Comparison of ENCODE assay signal across 24 cellular contexts in the genomic region with DNA sequence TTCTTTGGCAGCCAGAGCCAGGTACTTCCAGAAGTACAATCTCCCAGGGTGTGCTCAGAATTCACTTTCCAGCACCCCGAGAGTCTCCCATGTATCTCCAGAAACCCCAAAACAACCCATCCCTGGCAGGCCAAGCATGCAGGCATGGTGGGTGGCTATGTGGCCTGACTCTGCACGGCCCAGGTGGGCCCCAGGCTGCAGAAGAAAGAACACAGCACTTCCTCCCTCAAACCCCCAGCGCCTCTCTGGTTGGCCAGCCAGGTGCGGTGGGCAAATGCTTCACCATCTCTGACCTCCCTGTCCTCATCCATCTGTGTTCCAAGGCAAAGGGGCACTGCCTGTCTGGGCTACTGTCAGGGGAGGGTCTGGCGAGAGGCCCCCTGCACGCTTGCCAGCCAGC.
DNase-seq lines count a peak whose midpoint lies in the region; ATAC-seq, FAIRE-seq and TF ChIP-seq lines count a peak whose summit lies in the region.
"Had no signal": no experiment of that assay in that cellular context is flagged by ENCODE, and none has a peak within 500 bp of the region (broad histone marks: within the 10 kb centered on the region; RNA-seq: fewer than 3 reads in every experiment).

No MANE protein-coding gene starts in this region.

- peaks cover 0 to 11% (median 0%) of the 10 kb centered on the region in 11 experiments; a peak in 2 of 22 replicates for H4K20me1 ChIP-seq in BLaER1 treated with 17β-estradiol and CSF1 and Interleukin-3, amounts not matched to agents 10 nM and 100 nM
- H4K20me1 ChIP-seq in MM.1S (ENCODE audit: insufficient read depth, low read length), result no peaks in the 10 kb centered on the region

- H3K4me1 ChIP-seq in BLaER1 treated with 17β-estradiol and CSF1 and Interleukin-3, amounts not matched to agents 10 nM and 100 nM, result peaks cover 67 to 98% (median 96%) of the 10 kb centered on the region in 10 experiments
- H3K4me1 ChIP-seq in MM.1S (ENCODE audit: low read length), result peaks cover 26% of the 10 kb centered on the region

- peaks cover 0 to 16% (median 6%) of the 10 kb centered on the region in 3 donors for H3K27me3 Mint-ChIP-seq in naive B cell
- H3K27me3 Mint-ChIP-seq in stimulated activated memory B cell treated with anti-CD40 and anti-IgM and Interleukin-4, amounts not matched to agents 10 μg/mL and 1 μg/mL and 100 μg/mL, for 72 hours, result peaks cover 11% of the 10 kb centered on the region

- FAIRE-seq in frontal cortex (lab: Jason Lieb, UNC), result no peak
- FAIRE-seq: G401.6, GM12892, HepG2, K562 had no signal

- DNase-seq in MM.1S (no peak), naive B cell (no peak), frontal cortex (ENCODE audit: low spot score in 2 of 2) (no peak), UCSD-AML1 (lab: John Stamatoyannopoulos, UW; ENCODE audit: unreplicated experiment) (no peak)
- DNase-seq: C1 segment of cervical spinal cord; Calu3; CD8-positive, alpha-beta memory T cell; GOT3; HCEC 1CT; NCI-H1092; NCI-H1436 treated with DMSO at 0.1 percent for 48 hours; NCI-H1930; NCI-H2227 treated with DMSO at 0.1 percent for 48 hours; NCI-H510A; SIG-M5 had no signal

- no peaks in the 10 kb centered on the region for H3K9me3 ChIP-seq in BLaER1 treated with 17β-estradiol and CSF1 and Interleukin-3, amounts not matched to agents 10 nM and 100 nM (replicated peaks in 1 of 11)
- no peaks in the 10 kb centered on the region for H3K9me3 ChIP-seq in MM.1S (replicated peaks; ENCODE audit: insufficient read depth, low read length)

- no peaks in the 10 kb centered on the region for H3K27me3 ChIP-seq in BLaER1 treated with 17β-estradiol and CSF1 and Interleukin-3, amounts not matched to agents 10 nM and 100 nM
- H3K27me3 ChIP-seq in MM.1S (replicated peaks; ENCODE audit: insufficient read depth, low read length), result no peaks in the 10 kb centered on the region

- no peaks in the 10 kb centered on the region for H3K9me3 Mint-ChIP-seq in naive B cell
- no peaks in the 10 kb centered on the region for H3K9me3 Mint-ChIP-seq in stimulated activated memory B cell treated with anti-CD40 and anti-IgM and Interleukin-4, amounts not matched to agents 10 μg/mL and 1 μg/mL and 100 μg/mL, for 72 hours
- H3K9me3 Mint-ChIP-seq: CD8-positive, alpha-beta memory T cell had no signal

- H3K36me3 Mint-ChIP-seq in naive B cell, result no peaks in the 10 kb centered on the region
- no peaks in the 10 kb centered on the region for H3K36me3 Mint-ChIP-seq in stimulated activated memory B cell treated with anti-CD40 and anti-IgM and Interleukin-4, amounts not matched to agents 10 μg/mL and 1 μg/mL and 100 μg/mL, for 72 hours
- H3K36me3 Mint-ChIP-seq: CD8-positive, alpha-beta memory T cell had no signal

- H3K27ac ChIP-seq in BLaER1 treated with 17β-estradiol and CSF1 and Interleukin-3, amounts not matched to agents 10 nM and 100 nM, result peak overlapping the region in 4 of 11 experiments; percentile 43 to 82 (median 66); a peak in 7 of 22 replicates
- peak overlapping the region; percentile 84 for H3K27ac ChIP-seq in MM.1S (ENCODE audit: low read length)
- H3K27ac ChIP-seq: HL-60 had no signal

- H3K4me1 Mint-ChIP-seq in naive B cell, result peaks cover 15 to 25% (median 24%) of the 10 kb centered on the region in 3 donors
- H3K4me1 Mint-ChIP-seq in stimulated activated memory B cell treated with anti-CD40 and anti-IgM and Interleukin-4, amounts not matched to agents 10 μg/mL and 1 μg/mL and 100 μg/mL, for 72 hours, result peaks cover 16% of the 10 kb centered on the region

- peak overlapping the region; percentile 24 for H2AFZ ChIP-seq in MM.1S (ENCODE audit: low read length)

- H3F3A ChIP-seq in MM.1S (ENCODE audit: insufficient read depth, low read length), result peaks cover 17% of the 10 kb centered on the region

- peak overlapping the region in 4 of 11 experiments; percentile 45 to 72 (median 47); a peak in 8 of 22 replicates for H3K9ac ChIP-seq in BLaER1 treated with 17β-estradiol and CSF1 and Interleukin-3, amounts not matched to agents 10 nM and 100 nM
- peak overlapping the region; percentile 35; the same call in 1 of the 2 replicates for H3K9ac ChIP-seq in MM.1S (ENCODE audit: low read length)

- no peak for TF ChIP-seq CTCF in MM.1S (IDR thresholded peaks at IDR 0.05; ENCODE audit: low read length)

- peak overlapping the region in 1 of 10 experiments; percentile 16; a peak in 1 of 20 replicates for H3K4me3 ChIP-seq in BLaER1 treated with 17β-estradiol and CSF1 and Interleukin-3, amounts not matched to agents 10 nM and 100 nM
- H3K4me3 ChIP-seq in MM.1S (ENCODE audit: low read length), result no peak overlapping the region; the same call in 1 of the 2 replicates
- H3K4me3 ChIP-seq: K562 had no signal

- peak; percentile 41 to 49 for ATAC-seq in naive B cell (ENCODE audit: low read depth in 2 of 2)
- peak; percentile 26 for ATAC-seq in stimulated activated memory B cell treated with anti-CD40 and anti-IgM and Interleukin-4, amounts not matched to agents 10 μg/mL and 1 μg/mL and 100 μg/mL, for 72 hours
- no peak for ATAC-seq in GM19397 (IDR thresholded peaks at IDR 0.05; ENCODE audit: unreplicated experiment)
- ATAC-seq: HepG2, K562, Panc1 had no signal

- peak overlapping the region in 2 of 8 donors; percentile 9 to 66 for H3K4me3 Mint-ChIP-seq in naive B cell
- no peak overlapping the region for H3K4me3 Mint-ChIP-seq in stimulated activated memory B cell treated with anti-CD40 and anti-IgM and Interleukin-4, amounts not matched to agents 10 μg/mL and 1 μg/mL and 100 μg/mL, for 72 hours
- H3K4me3 Mint-ChIP-seq: CD8-positive, alpha-beta memory T cell had no signal

- peak overlapping the region in 2 of 6 donors; percentile 45 to 86 for H3K27ac Mint-ChIP-seq in naive B cell
- H3K27ac Mint-ChIP-seq in stimulated activated memory B cell treated with anti-CD40 and anti-IgM and Interleukin-4, amounts not matched to agents 10 μg/mL and 1 μg/mL and 100 μg/mL, for 72 hours, result no peak overlapping the region
- H3K27ac Mint-ChIP-seq: CD8-positive, alpha-beta memory T cell had no signal

- 0 out of 22 replicates have a peak, but pooled peaks cover 0 to 4% (median 0%) of the 10 kb centered on the region in 11 experiments for H3K36me3 ChIP-seq in BLaER1 treated with 17β-estradiol and CSF1 and Interleukin-3, amounts not matched to agents 10 nM and 100 nM
- no peaks in the 10 kb centered on the region for H3K36me3 ChIP-seq in MM.1S (replicated peaks; ENCODE audit: insufficient read depth, low read length)

- H3K4me2 ChIP-seq in BLaER1 treated with 17β-estradiol and CSF1 and Interleukin-3, amounts not matched to agents 10 nM and 100 nM, result peak overlapping the region; percentile 55 to 97 (median 93)
- peak overlapping the region; percentile 45 for H3K4me2 ChIP-seq in MM.1S (ENCODE audit: low read depth, low read length)

- no peaks in the 10 kb centered on the region for H3K79me2 ChIP-seq in MM.1S (ENCODE audit: low read length)

- H3K9me2 ChIP-seq in MM.1S (replicated peaks; ENCODE audit: insufficient read depth, low read length), result no peaks in the 10 kb centered on the region
